1 cellular context compared by ENCODE assay signal in the genomic region with DNA sequence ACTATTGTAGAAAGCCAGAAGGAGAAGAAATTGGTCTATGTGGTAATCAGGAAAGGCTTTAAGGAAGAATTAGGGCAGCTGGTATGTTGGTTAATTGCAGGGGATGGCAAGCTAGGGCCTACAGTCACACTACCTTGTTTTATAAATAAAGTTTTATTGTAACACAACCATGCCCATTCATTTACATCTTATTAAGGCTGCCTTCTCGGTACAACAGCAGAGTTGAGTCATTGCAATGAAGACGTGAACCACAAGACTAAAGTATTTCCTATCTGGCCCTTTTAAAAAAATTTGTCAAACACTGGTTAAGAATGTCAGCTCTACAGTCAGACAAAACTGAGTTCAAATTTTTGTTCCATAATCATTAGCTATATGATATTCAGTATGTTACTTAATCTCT.
TF ChIP-seq lines count a peak whose summit lies in the region.

No MANE protein-coding gene starts in this region.

TF ChIP-seq in K562, 482 proteins besides CTCF, POLR2A, EP300 and RAD21 (continued from another document):
- TF ChIP-seq, protein P1, sequence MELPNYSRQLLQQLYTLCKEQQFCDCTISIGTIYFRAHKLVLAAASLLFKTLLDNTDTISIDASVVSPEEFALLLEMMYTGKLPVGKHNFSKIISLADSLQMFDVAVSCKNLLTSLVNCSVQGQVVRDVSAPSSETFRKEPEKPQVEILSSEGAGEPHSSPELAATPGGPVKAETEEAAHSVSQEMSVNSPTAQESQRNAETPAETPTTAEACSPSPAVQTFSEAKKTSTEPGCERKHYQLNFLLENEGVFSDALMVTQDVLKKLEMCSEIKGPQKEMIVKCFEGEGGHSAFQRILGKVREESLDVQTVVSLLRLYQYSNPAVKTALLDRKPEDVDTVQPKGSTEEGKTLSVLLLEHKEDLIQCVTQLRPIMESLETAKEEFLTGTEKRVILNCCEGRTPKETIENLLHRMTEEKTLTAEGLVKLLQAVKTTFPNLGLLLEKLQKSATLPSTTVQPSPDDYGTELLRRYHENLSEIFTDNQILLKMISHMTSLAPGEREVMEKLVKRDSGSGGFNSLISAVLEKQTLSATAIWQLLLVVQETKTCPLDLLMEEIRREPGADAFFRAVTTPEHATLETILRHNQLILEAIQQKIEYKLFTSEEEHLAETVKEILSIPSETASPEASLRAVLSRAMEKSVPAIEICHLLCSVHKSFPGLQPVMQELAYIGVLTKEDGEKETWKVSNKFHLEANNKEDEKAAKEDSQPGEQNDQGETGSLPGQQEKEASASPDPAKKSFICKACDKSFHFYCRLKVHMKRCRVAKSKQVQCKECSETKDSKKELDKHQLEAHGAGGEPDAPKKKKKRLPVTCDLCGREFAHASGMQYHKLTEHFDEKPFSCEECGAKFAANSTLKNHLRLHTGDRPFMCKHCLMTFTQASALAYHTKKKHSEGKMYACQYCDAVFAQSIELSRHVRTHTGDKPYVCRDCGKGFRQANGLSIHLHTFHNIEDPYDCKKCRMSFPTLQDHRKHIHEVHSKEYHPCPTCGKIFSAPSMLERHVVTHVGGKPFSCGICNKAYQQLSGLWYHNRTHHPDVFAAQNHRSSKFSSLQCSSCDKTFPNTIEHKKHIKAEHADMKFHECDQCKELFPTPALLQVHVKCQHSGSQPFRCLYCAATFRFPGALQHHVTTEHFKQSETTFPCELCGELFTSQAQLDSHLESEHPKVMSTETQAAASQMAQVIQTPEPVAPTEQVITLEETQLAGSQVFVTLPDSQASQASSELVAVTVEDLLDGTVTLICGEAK (IDR thresholded peaks at IDR 0.05): peak; percentile 91
- TF ChIP-seq, protein P1 (CRISPR knock-in tag; IDR thresholded peaks at IDR 0.05): peak; percentile 86
- no peak for TF ChIP-seq DIDO1 (tag; IDR thresholded peaks at IDR 0.05; ENCODE audit: low read depth)
